9 cellular contexts compared by ENCODE assay signal in genomic region chr10:4033341-4033896, GRCh38.
DNase-seq lines count a peak whose midpoint lies in the region; ATAC-seq lines count a peak whose summit lies in the region.
"Had no signal": no experiment of that assay in that cellular context is flagged by ENCODE, and none has a peak within 500 bp of the region (broad histone marks: within the 10 kb centered on the region; RNA-seq: fewer than 3 reads in every experiment).

No MANE protein-coding gene starts in this region.

- ATAC-seq in GM18499 (IDR thresholded peaks at IDR 0.05; ENCODE audit: insufficient read depth, unreplicated experiment) (peak; percentile 83), GM19468 (IDR thresholded peaks at IDR 0.05; ENCODE audit: extremely low read depth, unreplicated experiment) (peak; percentile 82), HG03139 (IDR thresholded peaks at IDR 0.05; ENCODE audit: unreplicated experiment) (peak; percentile 81)
- peak; percentile 36 for ATAC-seq in central memory CD8-positive, alpha-beta T cell (replicated peaks; ENCODE audit: extremely low read depth, poor library complexity, severe bottlenecking)
- ATAC-seq: K562 had no signal

- H3K9me3 Mint-ChIP-seq in central memory CD8-positive, alpha-beta T cell, result no peaks in the 10 kb centered on the region

- H3K27ac Mint-ChIP-seq in central memory CD8-positive, alpha-beta T cell (ENCODE audit: low read depth), result peak overlapping the region; percentile 79

- peaks cover 4% of the 10 kb centered on the region for H3K36me3 Mint-ChIP-seq in central memory CD8-positive, alpha-beta T cell (ENCODE audit: insufficient read depth)

- H3K4me3 Mint-ChIP-seq in central memory CD8-positive, alpha-beta T cell, result peak overlapping the region; percentile 53

- H3K27me3 Mint-ChIP-seq in central memory CD8-positive, alpha-beta T cell, result no peaks in the 10 kb centered on the region

- no peak for DNase-seq in central memory CD8-positive, alpha-beta T cell (ENCODE audit: low spot score in 2 of 2)
- DNase-seq in amygdala (lab: John Stamatoyannopoulos, UW), result no peak
- DNase-seq in NCI-H510A treated with DMSO at 0.1 percent for 48 hours (lab: John Stamatoyannopoulos, UW), result no peak
- DNase-seq in pons (ENCODE audit: low spot score), result no peak
- DNase-seq in SW480 (ENCODE audit: low spot score), result no peak

- peaks cover 28% of the 10 kb centered on the region for H3K4me1 Mint-ChIP-seq in central memory CD8-positive, alpha-beta T cell
